ENCODE assay signal across 18 cellular contexts in genomic region chr19:32812036-32812435, GRCh38. TPM values are rescaled to one million over a fixed set of nuclear protein-coding genes. Genes with fewer than 3 reads are reported as not detected.
DNase-seq lines count a peak whose midpoint lies in the region; ATAC-seq and TF ChIP-seq lines count a peak whose summit lies in the region.
"Had no signal": no experiment of that assay in that cellular context is flagged by ENCODE, and none has a peak within 500 bp of the region (broad histone marks: within the 10 kb centered on the region; RNA-seq: fewer than 3 reads in every experiment).

No MANE protein-coding gene starts in this region.

- no peaks in the 10 kb centered on the region for H3K79me2 ChIP-seq in Karpas-422 (ENCODE audit: low read length)

- H3K36me3 Mint-ChIP-seq in WTC11 = no peaks in the 10 kb centered on the region
- no peaks in the 10 kb centered on the region for H3K36me3 Mint-ChIP-seq in nephron progenitor cell (ENCODE audit: low read depth)
- no peaks in the 10 kb centered on the region for H3K36me3 Mint-ChIP-seq in endothelial cell (ENCODE audit: low read depth, unreplicated experiment)
- H3K36me3 Mint-ChIP-seq: CD4-positive, CD25-positive, alpha-beta regulatory T cell had no signal

- ATAC-seq in WTC11 (no peak), SK-N-SH treated with all-trans-retinoic acid at 6 μM for 48 hours (no peak)

- H3K4me1 Mint-ChIP-seq in WTC11 (peaks cover 31% of the 10 kb centered on the region), nephron progenitor cell (peaks cover 27% of the 10 kb centered on the region), endothelial cell (ENCODE audit: unreplicated experiment) (no peaks in the 10 kb centered on the region)

- H2AFZ ChIP-seq in Karpas-422 (ENCODE audit: low read length) = no peak overlapping the region
- H2AFZ ChIP-seq: GM23248 had no signal

- no peaks in the 10 kb centered on the region for H4K20me1 ChIP-seq in Karpas-422 (ENCODE audit: insufficient read depth, low read depth, low read length)

- H3K27me3 ChIP-seq in Karpas-422 (ENCODE audit: low read length) = no peaks in the 10 kb centered on the region
- H3K27me3 ChIP-seq: BE2C had no signal

- H3K4me3 Mint-ChIP-seq in WTC11 (no peak overlapping the region), nephron progenitor cell (no peak overlapping the region), endothelial cell (ENCODE audit: unreplicated experiment) (no peak overlapping the region)
- H3K4me3 Mint-ChIP-seq: CD4-positive, CD25-positive, alpha-beta regulatory T cell; CD8-positive, alpha-beta memory T cell had no signal

- no peak overlapping the region for H3K4me3 ChIP-seq in Karpas-422 (ENCODE audit: low read length)
- H3K4me3 ChIP-seq: GM23248, HAP-1 had no signal

- CTCF ChIA-PET in WTC11 (lab: Charles Lee) = no interaction called here

- POLR2A ChIA-PET in WTC11 (lab: Charles Lee) = no interaction called here

- no peak overlapping the region for H3K4me2 ChIP-seq in Karpas-422 (ENCODE audit: low read depth, low read length, poor library complexity, severe bottlenecking)

- H3K9ac ChIP-seq in Karpas-422 (ENCODE audit: low read length) = no peak overlapping the region
- H3K9ac ChIP-seq: GM23248 had no signal

- H3K27me3 Mint-ChIP-seq in WTC11 (ENCODE audit: low read depth) (no peaks in the 10 kb centered on the region; the same call in 1 of the 2 replicates), nephron progenitor cell (ENCODE audit: low read depth, poor library complexity) (peaks cover 2% of the 10 kb centered on the region), endothelial cell (ENCODE audit: unreplicated experiment) (peaks cover under 1% of the 10 kb centered on the region)
- H3K27me3 Mint-ChIP-seq: CD4-positive, CD25-positive, alpha-beta regulatory T cell had no signal

- no peaks in the 10 kb centered on the region for H3K9me2 ChIP-seq in Karpas-422 (replicated peaks; ENCODE audit: insufficient read depth, low read length)

- H3K27ac Mint-ChIP-seq in WTC11 (peak overlapping the region; percentile 46; the same call in 1 of the 2 replicates), nephron progenitor cell (peak overlapping the region; percentile 9), endothelial cell (ENCODE audit: unreplicated experiment) (no peak overlapping the region)
- H3K27ac Mint-ChIP-seq: CD4-positive, CD25-positive, alpha-beta regulatory T cell had no signal

- no peak for TF ChIP-seq CTCF in WTC11 (IDR thresholded peaks at IDR 0.05)
- TF ChIP-seq CTCF in nephron progenitor cell (IDR thresholded peaks at IDR 0.05) = no peak
- TF ChIP-seq CTCF in endothelial cell (IDR thresholded peaks at IDR 0.05; ENCODE audit: unreplicated experiment) = no peak

- DNase-seq in Karpas-422 (peak; percentile 34), WTC11 (ENCODE audit: low spot score) (no peak), nephron progenitor cell (no peak), KG1 (lab: John Stamatoyannopoulos, UW) (no peak), endothelial cell (ENCODE audit: low spot score) (no peak)
- DNase-seq: ACHN; BE2C; C1 segment of cervical spinal cord; CD4-positive, CD25-positive, alpha-beta regulatory T cell; CD8-positive, alpha-beta memory T cell; COR-L47; GDM1; GM23248; IMR-90 had no signal

- H3K4me1 ChIP-seq in Karpas-422 (ENCODE audit: low read length) = no peaks in the 10 kb centered on the region
- H3K4me1 ChIP-seq: BE2C, HAP-1 had no signal

- H3K9me3 ChIP-seq in Karpas-422 (ENCODE audit: low read length) = no peaks in the 10 kb centered on the region
- H3K9me3 ChIP-seq: BE2C, HAP-1 had no signal

- H3K36me3 ChIP-seq in Karpas-422 (ENCODE audit: insufficient read depth, low read length) = no peaks in the 10 kb centered on the region
- H3K36me3 ChIP-seq: BE2C, HAP-1 had no signal

- no peaks in the 10 kb centered on the region for H3K9me3 Mint-ChIP-seq in WTC11
- no peaks in the 10 kb centered on the region for H3K9me3 Mint-ChIP-seq in nephron progenitor cell
- H3K9me3 Mint-ChIP-seq in endothelial cell (ENCODE audit: unreplicated experiment) = no peaks in the 10 kb centered on the region
- H3K9me3 Mint-ChIP-seq: CD4-positive, CD25-positive, alpha-beta regulatory T cell had no signal

- no peak overlapping the region for H3K27ac ChIP-seq in Karpas-422 (ENCODE audit: low read length)
- H3K27ac ChIP-seq: GM23248 had no signal

TF ChIP-seq in WTC11, 78 proteins besides CTCF, POLR2A, EP300 and RAD21:
- TF ChIP-seq PRRX2 (CRISPR knock-in tag; IDR thresholded peaks at IDR 0.05) (no peak), E2F4 (CRISPR knock-in tag; IDR thresholded peaks at IDR 0.05; ENCODE audit: borderline replicate concordance, low read depth) (no peak), ZNF121 (CRISPR knock-in tag; IDR thresholded peaks at IDR 0.05) (no peak)

TF ChIP-seq in SK-N-SH treated with all-trans-retinoic acid at 6 μM for 48 hours, 23 proteins besides CTCF, POLR2A, EP300 and RAD21:
- TF ChIP-seq PATZ1 (CRISPR knock-in tag; IDR thresholded peaks at IDR 0.05; ENCODE audit: borderline replicate concordance) = no peak
- no peak for TF ChIP-seq CSRNP3 (CRISPR knock-in tag; IDR thresholded peaks at IDR 0.05)
- no peak for TF ChIP-seq ZNF565 (CRISPR knock-in tag; conservative IDR thresholded peaks at IDR 0.05; ENCODE audit: low read depth)
- TF ChIP-seq POU6F1 (CRISPR knock-in tag; IDR thresholded peaks at IDR 0.05; ENCODE audit: borderline replicate concordance, low read depth) = no peak
- no peak for TF ChIP-seq ZFP3 (CRISPR knock-in tag; IDR thresholded peaks at IDR 0.05)
- TF ChIP-seq GLIS3 (CRISPR knock-in tag; IDR thresholded peaks at IDR 0.05) = no peak
- TF ChIP-seq OSR1 (CRISPR knock-in tag; IDR thresholded peaks at IDR 0.05) = no peak
- TF ChIP-seq ESRRG (CRISPR knock-in tag; IDR thresholded peaks at IDR 0.05) = no peak
- no peak for TF ChIP-seq BACH2 (CRISPR knock-in tag; IDR thresholded peaks at IDR 0.05; ENCODE audit: borderline replicate concordance)
- no peak for TF ChIP-seq ISL1 (CRISPR knock-in tag; IDR thresholded peaks at IDR 0.05)

RNA-seq across cellular contexts. Expression of gene SLC7A9, which starts 57.5 kb away (rescaled TPM):
- not detected in 2 replicates for total RNA-seq in Karpas-422 (2014; rRNA removed; shearing (Covaris generic); ENCODE audit: low replicate concordance)
- total RNA-seq in WTC11 (2021) (0.11 to 0.27 TPM (median 0.16 TPM) in 3 replicates), endothelial cell (ENCODE audit: unreplicated experiment) (0.46 TPM)
- total RNA-seq: Daoy, GM23248, H4, IMR-90 had no signal
